Comparison of ENCODE assay signal across 33 cellular contexts in the genomic region with DNA sequence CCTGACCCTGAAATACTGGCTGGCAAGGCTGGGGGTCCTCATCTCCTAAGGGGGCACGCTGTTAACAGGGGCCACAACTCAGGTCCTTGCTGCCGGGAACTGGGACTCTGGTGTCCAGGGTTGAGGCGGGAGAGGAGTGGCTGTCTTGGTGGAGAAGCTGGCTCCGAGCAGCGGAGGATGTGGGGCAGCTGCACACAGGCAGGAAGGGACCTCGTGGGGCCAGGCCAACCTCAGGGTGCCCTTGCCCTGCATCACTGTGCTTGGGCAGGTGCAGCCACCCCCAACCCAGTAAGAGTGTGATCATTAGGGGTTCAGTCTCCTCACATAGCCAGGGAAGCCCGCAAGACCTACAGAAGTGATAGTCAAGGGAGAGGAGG. TPM values are rescaled to one million over a fixed set of nuclear protein-coding genes. Genes with fewer than 3 reads are reported as not detected.
"Had no signal": no experiment of that assay in that cellular context is flagged by ENCODE, and none has a peak within 500 bp of the region (broad histone marks: within the 10 kb centered on the region; RNA-seq: fewer than 3 reads in every experiment).

No MANE protein-coding gene starts in this region.

- H3K4me3 ChIP-seq: esophagus squamous epithelium, heart right ventricle, left lung, pancreas, psoas muscle, smooth muscle cell, stomach, thyroid gland, upper lobe of left lung, vagina had no signal

- H3K27ac ChIP-seq: brain microvascular endothelial cell, epithelial cell of prostate, esophagus squamous epithelium, heart right ventricle, left lung, pancreas, psoas muscle, stomach, thyroid gland, upper lobe of left lung, vagina, VCaP had no signal

- H3K4me1 ChIP-seq: heart right ventricle, left lung, pancreas, psoas muscle, stomach, thyroid gland, upper lobe of left lung, vagina had no signal

- H3K9me3 ChIP-seq: esophagus squamous epithelium, left lung, pancreas, psoas muscle, stomach, thyroid gland, upper lobe of left lung, vagina had no signal

- DNase-seq: activated CD4-positive, alpha-beta T cell treated with anti-CD3 and anti-CD28 coated beads for 48 hours; activated CD4-positive, alpha-beta T cell treated with anti-CD3 and anti-CD28 coated beads, Interleukin-2, amount 50 U/mL, for 48 hours; activated naive CD4-positive, alpha-beta T cell treated with anti-CD3 and anti-CD28 coated beads for 36 hours; activated naive CD8-positive, alpha-beta T cell treated with anti-CD3 and anti-CD28 coated beads, Interleukin-2, amount 10 ng/mL, durations not matched to agents 7 days and 5 days; activated T-cell treated with anti-CD3 and anti-CD28 coated beads, Interleukin-2, amount 50 U/mL, for 72 hours; brain microvascular endothelial cell; caudate nucleus; effector CD4-positive, alpha-beta T cell; esophagus squamous epithelium; foreskin melanocyte; heart right ventricle; left lung; nephron progenitor cell; pancreas; psoas muscle; stimulated activated CD4-positive, alpha-beta T cell treated with anti-CD3 and anti-CD28 coated beads, Interleukin-15, amount 100 ng/mL, for 24 hours; stimulated activated CD4-positive, alpha-beta T cell treated with anti-CD3 and anti-CD28 coated beads, Interleukin-2, amount 100 ng/mL, for 24 hours; stimulated activated naive B cell treated with anti-CD40 and anti-IgM and Interleukin-4, amounts not matched to agents 10 μg/mL and 1 μg/mL and 100 μg/mL, for 72 hours; stomach; SW 1271; T-helper 9 cell; thyroid gland had no signal

- ATAC-seq: activated CD4-positive, CD25-positive, alpha-beta regulatory T cell treated with anti-CD3 and anti-CD28 coated beads, Interleukin-2, amount 50 U/mL, for 24 hours; activated T-cell treated with anti-CD3 and anti-CD28 coated beads, Interleukin-2, amount 50 U/mL, for 72 hours; left lung; pancreas; psoas muscle; stimulated activated naive B cell treated with anti-CD40 and anti-IgM and Interleukin-4, amounts not matched to agents 10 μg/mL and 1 μg/mL and 100 μg/mL, for 72 hours had no signal

- H3K27me3 ChIP-seq: brain microvascular endothelial cell, pancreas, thyroid gland, upper lobe of left lung, vagina had no signal

- H3K36me3 ChIP-seq: brain microvascular endothelial cell, esophagus squamous epithelium, heart right ventricle, left lung, pancreas, stomach, thyroid gland, upper lobe of left lung, vagina had no signal

RNA-seq across cellular contexts. Expression of gene TMEM271, which starts 36.6 kb away (rescaled TPM):
- total RNA-seq: activated CD8-positive, alpha-beta memory T cell treated with anti-CD3 and anti-CD28 coated beads for 36 hours; activated naive CD4-positive, alpha-beta T cell treated with anti-CD3 and anti-CD28 coated beads for 36 hours; activated naive CD8-positive, alpha-beta T cell treated with anti-CD3 and anti-CD28 coated beads, Interleukin-2, amount 10 ng/mL, durations not matched to agents 7 days and 5 days; activated T-cell treated with anti-CD3 and anti-CD28 coated beads, Interleukin-2, amount 50 U/mL, for 72 hours; glomerular endothelial cell; heart right ventricle; kidney epithelial cell; left lung; lung microvascular endothelial cell; mucosa of gallbladder; psoas muscle; smooth muscle cell; stomach; thyroid gland; upper lobe of left lung had no signal
